ENCODE assay signal across 8 cellular contexts in genomic region chr1:229199892-229200291, GRCh38.
DNase-seq lines count a peak whose midpoint lies in the region; ATAC-seq and TF ChIP-seq lines count a peak whose summit lies in the region.

No MANE protein-coding gene starts in this region.

- H3K27ac Mint-ChIP-seq in T-helper 2 cell treated with Interferon-gamma antibody and Interleukin-4, amounts not matched to agents 5 μg/mL and 100 μg/mL, for 36 hours: peak overlapping the region; percentile 21

- ATAC-seq in GM18498 (IDR thresholded peaks at IDR 0.05; ENCODE audit: unreplicated experiment) (peak; percentile 90), HG02852 (IDR thresholded peaks at IDR 0.05; ENCODE audit: unreplicated experiment) (peak; percentile 82), SK-N-SH treated with all-trans-retinoic acid at 6 μM for 48 hours (no peak)

- H3K4me3 Mint-ChIP-seq in T-helper 2 cell treated with Interferon-gamma antibody and Interleukin-4, amounts not matched to agents 5 μg/mL and 100 μg/mL, for 36 hours: peak overlapping the region; percentile 45

- peaks cover 13% of the 10 kb centered on the region for H3K4me1 Mint-ChIP-seq in T-helper 2 cell treated with Interferon-gamma antibody and Interleukin-4, amounts not matched to agents 5 μg/mL and 100 μg/mL, for 36 hours (ENCODE audit: low read depth)

- peaks cover 0 to 2% of the 10 kb centered on the region in 2 donors for H3K4me1 ChIP-seq in muscle layer of duodenum (ENCODE audit: control insufficient read depth in 1 of 2, insufficient read depth in 2 of 2, low read length in 2 of 2)

- DNase-seq in T-helper 2 cell treated with Interferon-gamma antibody and Interleukin-4, amounts not matched to agents 5 μg/mL and 100 μg/mL, for 36 hours (ENCODE audit: low spot score): no peak
- DNase-seq in hippocampal formation (lab: John Stamatoyannopoulos, UW) (no peak), C1 segment of cervical spinal cord (lab: John Stamatoyannopoulos, UW) (no peak), NCI-H128 (lab: John Stamatoyannopoulos, UW; ENCODE audit: unreplicated experiment) (no peak)

- peaks cover 4% of the 10 kb centered on the region for H3K27me3 Mint-ChIP-seq in T-helper 2 cell treated with Interferon-gamma antibody and Interleukin-4, amounts not matched to agents 5 μg/mL and 100 μg/mL, for 36 hours (ENCODE audit: low read depth)

- H3K36me3 ChIP-seq in muscle layer of duodenum (ENCODE audit: control insufficient read depth in 1 of 2, insufficient read depth in 2 of 2, low read length in 2 of 2): no peaks in the 10 kb centered on the region

- peak overlapping the region; percentile 28 for H3K27ac ChIP-seq in muscle layer of duodenum (ENCODE audit: low read length)

- no peaks in the 10 kb centered on the region for H3K9me3 Mint-ChIP-seq in T-helper 2 cell treated with Interferon-gamma antibody and Interleukin-4, amounts not matched to agents 5 μg/mL and 100 μg/mL, for 36 hours

- peak overlapping the region in 1 of 2 donors; percentile 2 for H3K4me3 ChIP-seq in muscle layer of duodenum (ENCODE audit: low read depth in 1 of 2, low read length in 2 of 2)

- H3K9me3 ChIP-seq in muscle layer of duodenum (ENCODE audit: control insufficient read depth in 1 of 2, low read length in 2 of 2): no peaks in the 10 kb centered on the region

- H3K27me3 ChIP-seq in muscle layer of duodenum (ENCODE audit: low read depth, low read length): no peaks in the 10 kb centered on the region

- no peaks in the 10 kb centered on the region for H3K36me3 Mint-ChIP-seq in T-helper 2 cell treated with Interferon-gamma antibody and Interleukin-4, amounts not matched to agents 5 μg/mL and 100 μg/mL, for 36 hours (ENCODE audit: low read depth)

TF ChIP-seq in SK-N-SH treated with all-trans-retinoic acid at 6 μM for 48 hours, 23 proteins besides CTCF, POLR2A, EP300 and RAD21:
- TF ChIP-seq ESRRG (CRISPR knock-in tag; IDR thresholded peaks at IDR 0.05) (no peak), ZFP3 (CRISPR knock-in tag; IDR thresholded peaks at IDR 0.05) (no peak), ZFP30 (CRISPR knock-in tag; IDR thresholded peaks at IDR 0.05) (no peak)
- TF ChIP-seq, protein P1, sequence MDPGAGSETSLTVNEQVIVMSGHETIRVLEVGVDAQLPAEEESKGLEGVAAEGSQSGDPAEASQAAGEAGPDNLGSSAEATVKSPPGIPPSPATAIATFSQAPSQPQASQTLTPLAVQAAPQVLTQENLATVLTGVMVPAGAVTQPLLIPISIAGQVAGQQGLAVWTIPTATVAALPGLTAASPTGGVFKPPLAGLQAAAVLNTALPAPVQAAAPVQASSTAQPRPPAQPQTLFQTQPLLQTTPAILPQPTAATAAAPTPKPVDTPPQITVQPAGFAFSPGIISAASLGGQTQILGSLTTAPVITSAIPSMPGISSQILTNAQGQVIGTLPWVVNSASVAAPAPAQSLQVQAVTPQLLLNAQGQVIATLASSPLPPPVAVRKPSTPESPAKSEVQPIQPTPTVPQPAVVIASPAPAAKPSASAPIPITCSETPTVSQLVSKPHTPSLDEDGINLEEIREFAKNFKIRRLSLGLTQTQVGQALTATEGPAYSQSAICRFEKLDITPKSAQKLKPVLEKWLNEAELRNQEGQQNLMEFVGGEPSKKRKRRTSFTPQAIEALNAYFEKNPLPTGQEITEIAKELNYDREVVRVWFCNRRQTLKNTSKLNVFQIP (CRISPR knock-in tag; IDR thresholded peaks at IDR 0.05; ENCODE audit: borderline replicate concordance, low read depth): no peak
- TF ChIP-seq, protein P2, sequence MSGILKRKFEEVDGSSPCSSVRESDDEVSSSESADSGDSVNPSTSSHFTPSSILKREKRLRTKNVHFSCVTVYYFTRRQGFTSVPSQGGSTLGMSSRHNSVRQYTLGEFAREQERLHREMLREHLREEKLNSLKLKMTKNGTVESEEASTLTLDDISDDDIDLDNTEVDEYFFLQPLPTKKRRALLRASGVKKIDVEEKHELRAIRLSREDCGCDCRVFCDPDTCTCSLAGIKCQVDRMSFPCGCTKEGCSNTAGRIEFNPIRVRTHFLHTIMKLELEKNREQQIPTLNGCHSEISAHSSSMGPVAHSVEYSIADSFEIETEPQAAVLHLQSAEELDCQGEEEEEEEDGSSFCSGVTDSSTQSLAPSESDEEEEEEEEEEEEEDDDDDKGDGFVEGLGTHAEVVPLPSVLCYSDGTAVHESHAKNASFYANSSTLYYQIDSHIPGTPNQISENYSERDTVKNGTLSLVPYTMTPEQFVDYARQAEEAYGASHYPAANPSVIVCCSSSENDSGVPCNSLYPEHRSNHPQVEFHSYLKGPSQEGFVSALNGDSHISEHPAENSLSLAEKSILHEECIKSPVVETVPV (CRISPR knock-in tag; IDR thresholded peaks at IDR 0.05): no peak
TF ChIP-seq in SK-N-SH treated with all-trans-retinoic acid at 6 μM for 48 hours: peak in this region for 0.
